1 cellular context compared by ENCODE assay signal in the genomic region with DNA sequence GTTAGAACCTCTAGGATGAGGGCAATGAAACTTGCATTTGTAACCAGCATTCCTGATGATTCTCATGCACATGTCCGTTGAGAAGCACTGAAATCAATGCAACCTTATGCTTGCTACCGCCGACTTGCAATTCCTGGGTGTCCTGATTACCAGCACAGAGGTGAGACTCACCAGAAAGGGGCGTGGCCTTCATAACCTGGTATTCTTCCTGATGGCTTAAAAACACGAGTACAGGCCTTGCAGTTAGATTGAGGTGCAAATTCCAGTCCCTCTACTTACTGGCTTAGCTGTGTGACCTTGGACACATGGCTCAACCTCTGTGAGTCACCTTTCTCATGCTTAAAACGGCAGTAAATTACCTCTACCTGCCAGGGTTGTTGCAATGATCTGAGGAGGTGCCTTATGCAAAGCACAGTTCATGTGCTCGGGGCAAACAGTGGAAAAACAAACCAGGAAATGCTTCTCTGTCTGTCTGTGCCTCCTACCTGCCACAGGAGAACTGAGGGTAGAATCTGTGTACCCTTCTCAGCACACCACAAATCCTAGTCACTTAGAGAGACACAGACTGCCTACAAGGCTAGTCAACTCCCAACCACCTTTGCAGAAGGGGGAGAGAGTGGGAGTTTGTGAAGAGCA.
TF ChIP-seq lines count a peak whose summit lies in the region.

No MANE protein-coding gene starts in this region.

TF ChIP-seq in HepG2, 621 proteins besides CTCF, POLR2A, EP300 and RAD21 (continued from another document and continues in another):
- TF ChIP-seq, protein P1, sequence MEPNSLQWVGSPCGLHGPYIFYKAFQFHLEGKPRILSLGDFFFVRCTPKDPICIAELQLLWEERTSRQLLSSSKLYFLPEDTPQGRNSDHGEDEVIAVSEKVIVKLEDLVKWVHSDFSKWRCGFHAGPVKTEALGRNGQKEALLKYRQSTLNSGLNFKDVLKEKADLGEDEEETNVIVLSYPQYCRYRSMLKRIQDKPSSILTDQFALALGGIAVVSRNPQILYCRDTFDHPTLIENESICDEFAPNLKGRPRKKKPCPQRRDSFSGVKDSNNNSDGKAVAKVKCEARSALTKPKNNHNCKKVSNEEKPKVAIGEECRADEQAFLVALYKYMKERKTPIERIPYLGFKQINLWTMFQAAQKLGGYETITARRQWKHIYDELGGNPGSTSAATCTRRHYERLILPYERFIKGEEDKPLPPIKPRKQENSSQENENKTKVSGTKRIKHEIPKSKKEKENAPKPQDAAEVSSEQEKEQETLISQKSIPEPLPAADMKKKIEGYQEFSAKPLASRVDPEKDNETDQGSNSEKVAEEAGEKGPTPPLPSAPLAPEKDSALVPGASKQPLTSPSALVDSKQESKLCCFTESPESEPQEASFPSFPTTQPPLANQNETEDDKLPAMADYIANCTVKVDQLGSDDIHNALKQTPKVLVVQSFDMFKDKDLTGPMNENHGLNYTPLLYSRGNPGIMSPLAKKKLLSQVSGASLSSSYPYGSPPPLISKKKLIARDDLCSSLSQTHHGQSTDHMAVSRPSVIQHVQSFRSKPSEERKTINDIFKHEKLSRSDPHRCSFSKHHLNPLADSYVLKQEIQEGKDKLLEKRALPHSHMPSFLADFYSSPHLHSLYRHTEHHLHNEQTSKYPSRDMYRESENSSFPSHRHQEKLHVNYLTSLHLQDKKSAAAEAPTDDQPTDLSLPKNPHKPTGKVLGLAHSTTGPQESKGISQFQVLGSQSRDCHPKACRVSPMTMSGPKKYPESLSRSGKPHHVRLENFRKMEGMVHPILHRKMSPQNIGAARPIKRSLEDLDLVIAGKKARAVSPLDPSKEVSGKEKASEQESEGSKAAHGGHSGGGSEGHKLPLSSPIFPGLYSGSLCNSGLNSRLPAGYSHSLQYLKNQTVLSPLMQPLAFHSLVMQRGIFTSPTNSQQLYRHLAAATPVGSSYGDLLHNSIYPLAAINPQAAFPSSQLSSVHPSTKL (CRISPR knock-in tag; IDR thresholded peaks at IDR 0.05) = peak; percentile 93
- TF ChIP-seq ZNF660 (CRISPR knock-in tag; IDR thresholded peaks at IDR 0.05; ENCODE audit: borderline replicate concordance, low read depth) (no peak), ZNF615 (CRISPR knock-in tag; IDR thresholded peaks at IDR 0.05; ENCODE audit: borderline replicate concordance) (no peak), ARNTL (CRISPR knock-in tag; IDR thresholded peaks at IDR 0.05) (peak; percentile 79), ZNF430 (CRISPR knock-in tag; IDR thresholded peaks at IDR 0.05) (no peak; the same call in 1 of the 2 replicates), AGO1 (IDR thresholded peaks at IDR 0.05; ENCODE audit: low read depth, low read length, poor library complexity, severe bottlenecking) (no peak), JDP2 (CRISPR knock-in tag; IDR thresholded peaks at IDR 0.05; ENCODE audit: borderline replicate concordance) (no peak), BHLHE40 (IDR thresholded peaks at IDR 0.05; ENCODE audit: low read length) (no peak), ZNF724P (CRISPR knock-in tag; IDR thresholded peaks at IDR 0.05; ENCODE audit: borderline replicate concordance) (no peak), ZNF768 (CRISPR knock-in tag; IDR thresholded peaks at IDR 0.05) (no peak), KLF12 (CRISPR knock-in tag; IDR thresholded peaks at IDR 0.05; ENCODE audit: borderline replicate concordance) (peak; percentile 64; the same call in 1 of the 2 replicates), ISX (CRISPR knock-in tag; conservative IDR thresholded peaks at IDR 0.05) (no peak), AHR (CRISPR knock-in tag; IDR thresholded peaks at IDR 0.05) (0 out of 2 replicates have a peak, but pooled peaks have one; percentile 28), ZNF878 (CRISPR knock-in tag; IDR thresholded peaks at IDR 0.05) (no peak), NKX3-1 (CRISPR knock-in tag; IDR thresholded peaks at IDR 0.05) (no peak), RARG (CRISPR knock-in tag; IDR thresholded peaks at IDR 0.05; ENCODE audit: low read depth) (no peak), KDM3A (CRISPR knock-in tag; IDR thresholded peaks at IDR 0.05; ENCODE audit: low read depth) (peak; percentile 54; the same call in 1 of the 2 replicates), IKZF1 (IDR thresholded peaks at IDR 0.05) (no peak), ZFP36 (IDR thresholded peaks at IDR 0.05; ENCODE audit: borderline replicate concordance, low read depth, low read length, partially characterized antibody) (no peak), ZBTB1 (CRISPR knock-in tag; IDR thresholded peaks at IDR 0.05; ENCODE audit: borderline replicate concordance) (peak; percentile 23; the same call in 1 of the 2 replicates), ETV6 (CRISPR knock-in tag; conservative IDR thresholded peaks at IDR 0.05) (no peak), ZNF143 (CRISPR knock-in tag; IDR thresholded peaks at IDR 0.05) (no peak), ZNF605 (CRISPR knock-in tag; IDR thresholded peaks at IDR 0.05) (no peak), NCOR1 (IDR thresholded peaks at IDR 0.05; ENCODE audit: borderline replicate concordance, low read length) (peak; percentile 85; the same call in 1 of the 2 replicates), MAZ (IDR thresholded peaks at IDR 0.05; ENCODE audit: borderline replicate concordance, low read depth, low read length) (no peak), MAZ (CRISPR knock-in tag; IDR thresholded peaks at IDR 0.05; ENCODE audit: low read depth) (peak; percentile 79; the same call in 1 of the 2 replicates), MEIS2 (CRISPR knock-in tag; IDR thresholded peaks at IDR 0.05) (peak; percentile 95), ZNF253 (CRISPR knock-in tag; IDR thresholded peaks at IDR 0.05; ENCODE audit: borderline replicate concordance) (no peak), ELF3 (CRISPR knock-in tag; IDR thresholded peaks at IDR 0.05) (peak; percentile 98), SMAD9 (CRISPR knock-in tag; IDR thresholded peaks at IDR 0.05) (no peak), RBM39 (IDR thresholded peaks at IDR 0.05; ENCODE audit: low read depth, low read length, poor library complexity, severe bottlenecking) (no peak), ZNF816 (CRISPR knock-in tag; IDR thresholded peaks at IDR 0.05; ENCODE audit: borderline replicate concordance) (no peak), ZNF274 (CRISPR knock-in tag; IDR thresholded peaks at IDR 0.05) (peak; percentile 66; the same call in 1 of the 2 replicates), ZNF205 (CRISPR knock-in tag; IDR thresholded peaks at IDR 0.05) (peak; percentile 50; the same call in 1 of the 2 replicates), BORCS8-MEF2B (CRISPR knock-in tag; IDR thresholded peaks at IDR 0.05) (no peak)
- TF ChIP-seq, protein P2, sequence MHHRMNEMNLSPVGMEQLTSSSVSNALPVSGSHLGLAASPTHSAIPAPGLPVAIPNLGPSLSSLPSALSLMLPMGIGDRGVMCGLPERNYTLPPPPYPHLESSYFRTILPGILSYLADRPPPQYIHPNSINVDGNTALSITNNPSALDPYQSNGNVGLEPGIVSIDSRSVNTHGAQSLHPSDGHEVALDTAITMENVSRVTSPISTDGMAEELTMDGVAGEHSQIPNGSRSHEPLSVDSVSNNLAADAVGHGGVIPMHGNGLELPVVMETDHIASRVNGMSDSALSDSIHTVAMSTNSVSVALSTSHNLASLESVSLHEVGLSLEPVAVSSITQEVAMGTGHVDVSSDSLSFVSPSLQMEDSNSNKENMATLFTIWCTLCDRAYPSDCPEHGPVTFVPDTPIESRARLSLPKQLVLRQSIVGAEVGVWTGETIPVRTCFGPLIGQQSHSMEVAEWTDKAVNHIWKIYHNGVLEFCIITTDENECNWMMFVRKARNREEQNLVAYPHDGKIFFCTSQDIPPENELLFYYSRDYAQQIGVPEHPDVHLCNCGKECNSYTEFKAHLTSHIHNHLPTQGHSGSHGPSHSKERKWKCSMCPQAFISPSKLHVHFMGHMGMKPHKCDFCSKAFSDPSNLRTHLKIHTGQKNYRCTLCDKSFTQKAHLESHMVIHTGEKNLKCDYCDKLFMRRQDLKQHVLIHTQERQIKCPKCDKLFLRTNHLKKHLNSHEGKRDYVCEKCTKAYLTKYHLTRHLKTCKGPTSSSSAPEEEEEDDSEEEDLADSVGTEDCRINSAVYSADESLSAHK (CRISPR knock-in tag; IDR thresholded peaks at IDR 0.05; ENCODE audit: borderline replicate concordance) = no peak
- TF ChIP-seq, protein P3, sequence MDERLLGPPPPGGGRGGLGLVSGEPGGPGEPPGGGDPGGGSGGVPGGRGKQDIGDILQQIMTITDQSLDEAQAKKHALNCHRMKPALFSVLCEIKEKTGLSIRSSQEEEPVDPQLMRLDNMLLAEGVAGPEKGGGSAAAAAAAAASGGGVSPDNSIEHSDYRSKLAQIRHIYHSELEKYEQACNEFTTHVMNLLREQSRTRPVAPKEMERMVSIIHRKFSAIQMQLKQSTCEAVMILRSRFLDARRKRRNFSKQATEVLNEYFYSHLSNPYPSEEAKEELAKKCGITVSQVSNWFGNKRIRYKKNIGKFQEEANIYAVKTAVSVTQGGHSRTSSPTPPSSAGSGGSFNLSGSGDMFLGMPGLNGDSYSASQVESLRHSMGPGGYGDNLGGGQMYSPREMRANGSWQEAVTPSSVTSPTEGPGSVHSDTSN (CRISPR knock-in tag; IDR thresholded peaks at IDR 0.05) = peak; percentile 82
- TF ChIP-seq, protein P4, sequence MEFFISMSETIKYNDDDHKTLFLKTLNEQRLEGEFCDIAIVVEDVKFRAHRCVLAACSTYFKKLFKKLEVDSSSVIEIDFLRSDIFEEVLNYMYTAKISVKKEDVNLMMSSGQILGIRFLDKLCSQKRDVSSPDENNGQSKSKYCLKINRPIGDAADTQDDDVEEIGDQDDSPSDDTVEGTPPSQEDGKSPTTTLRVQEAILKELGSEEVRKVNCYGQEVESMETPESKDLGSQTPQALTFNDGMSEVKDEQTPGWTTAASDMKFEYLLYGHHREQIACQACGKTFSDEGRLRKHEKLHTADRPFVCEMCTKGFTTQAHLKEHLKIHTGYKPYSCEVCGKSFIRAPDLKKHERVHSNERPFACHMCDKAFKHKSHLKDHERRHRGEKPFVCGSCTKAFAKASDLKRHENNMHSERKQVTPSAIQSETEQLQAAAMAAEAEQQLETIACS (CRISPR knock-in tag; IDR thresholded peaks at IDR 0.05) = no peak
- TF ChIP-seq, protein P5, sequence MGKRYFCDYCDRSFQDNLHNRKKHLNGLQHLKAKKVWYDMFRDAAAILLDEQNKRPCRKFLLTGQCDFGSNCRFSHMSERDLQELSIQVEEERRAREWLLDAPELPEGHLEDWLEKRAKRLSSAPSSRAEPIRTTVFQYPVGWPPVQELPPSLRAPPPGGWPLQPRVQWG (CRISPR knock-in tag; IDR thresholded peaks at IDR 0.05; ENCODE audit: borderline replicate concordance, low read depth) = no peak
- TF ChIP-seq, protein P6, sequence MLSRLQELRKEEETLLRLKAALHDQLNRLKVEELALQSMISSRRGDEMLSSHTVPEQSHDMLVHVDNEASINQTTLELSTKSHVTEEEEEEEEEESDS (CRISPR knock-in tag; IDR thresholded peaks at IDR 0.05; ENCODE audit: borderline replicate concordance) = no peak
- TF ChIP-seq, protein P7, sequence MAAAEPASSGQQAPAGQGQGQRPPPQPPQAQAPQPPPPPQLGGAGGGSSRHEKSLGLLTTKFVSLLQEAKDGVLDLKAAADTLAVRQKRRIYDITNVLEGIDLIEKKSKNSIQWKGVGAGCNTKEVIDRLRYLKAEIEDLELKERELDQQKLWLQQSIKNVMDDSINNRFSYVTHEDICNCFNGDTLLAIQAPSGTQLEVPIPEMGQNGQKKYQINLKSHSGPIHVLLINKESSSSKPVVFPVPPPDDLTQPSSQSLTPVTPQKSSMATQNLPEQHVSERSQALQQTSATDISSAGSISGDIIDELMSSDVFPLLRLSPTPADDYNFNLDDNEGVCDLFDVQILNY (CRISPR knock-in tag; conservative IDR thresholded peaks at IDR 0.05) = no peak
- TF ChIP-seq, protein P8, sequence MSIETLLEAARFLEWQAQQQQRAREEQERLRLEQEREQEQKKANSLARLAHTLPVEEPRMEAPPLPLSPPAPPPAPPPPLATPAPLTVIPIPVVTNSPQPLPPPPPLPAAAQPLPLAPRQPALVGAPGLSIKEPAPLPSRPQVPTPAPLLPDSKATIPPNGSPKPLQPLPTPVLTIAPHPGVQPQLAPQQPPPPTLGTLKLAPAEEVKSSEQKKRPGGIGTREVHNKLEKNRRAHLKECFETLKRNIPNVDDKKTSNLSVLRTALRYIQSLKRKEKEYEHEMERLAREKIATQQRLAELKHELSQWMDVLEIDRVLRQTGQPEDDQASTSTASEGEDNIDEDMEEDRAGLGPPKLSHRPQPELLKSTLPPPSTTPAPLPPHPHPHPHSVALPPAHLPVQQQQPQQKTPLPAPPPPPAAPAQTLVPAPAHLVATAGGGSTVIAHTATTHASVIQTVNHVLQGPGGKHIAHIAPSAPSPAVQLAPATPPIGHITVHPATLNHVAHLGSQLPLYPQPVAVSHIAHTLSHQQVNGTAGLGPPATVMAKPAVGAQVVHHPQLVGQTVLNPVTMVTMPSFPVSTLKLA (IDR thresholded peaks at IDR 0.05) = peak; percentile 65
- TF ChIP-seq, protein P9, sequence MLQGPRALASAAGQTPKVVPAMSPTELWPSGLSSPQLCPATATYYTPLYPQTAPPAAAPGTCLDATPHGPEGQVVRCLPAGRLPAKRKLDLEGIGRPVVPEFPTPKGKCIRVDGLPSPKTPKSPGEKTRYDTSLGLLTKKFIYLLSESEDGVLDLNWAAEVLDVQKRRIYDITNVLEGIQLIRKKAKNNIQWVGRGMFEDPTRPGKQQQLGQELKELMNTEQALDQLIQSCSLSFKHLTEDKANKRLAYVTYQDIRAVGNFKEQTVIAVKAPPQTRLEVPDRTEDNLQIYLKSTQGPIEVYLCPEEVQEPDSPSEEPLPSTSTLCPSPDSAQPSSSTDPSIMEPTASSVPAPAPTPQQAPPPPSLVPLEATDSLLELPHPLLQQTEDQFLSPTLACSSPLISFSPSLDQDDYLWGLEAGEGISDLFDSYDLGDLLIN (CRISPR knock-in tag; IDR thresholded peaks at IDR 0.05; ENCODE audit: borderline replicate concordance) = no peak
- TF ChIP-seq, protein P10, sequence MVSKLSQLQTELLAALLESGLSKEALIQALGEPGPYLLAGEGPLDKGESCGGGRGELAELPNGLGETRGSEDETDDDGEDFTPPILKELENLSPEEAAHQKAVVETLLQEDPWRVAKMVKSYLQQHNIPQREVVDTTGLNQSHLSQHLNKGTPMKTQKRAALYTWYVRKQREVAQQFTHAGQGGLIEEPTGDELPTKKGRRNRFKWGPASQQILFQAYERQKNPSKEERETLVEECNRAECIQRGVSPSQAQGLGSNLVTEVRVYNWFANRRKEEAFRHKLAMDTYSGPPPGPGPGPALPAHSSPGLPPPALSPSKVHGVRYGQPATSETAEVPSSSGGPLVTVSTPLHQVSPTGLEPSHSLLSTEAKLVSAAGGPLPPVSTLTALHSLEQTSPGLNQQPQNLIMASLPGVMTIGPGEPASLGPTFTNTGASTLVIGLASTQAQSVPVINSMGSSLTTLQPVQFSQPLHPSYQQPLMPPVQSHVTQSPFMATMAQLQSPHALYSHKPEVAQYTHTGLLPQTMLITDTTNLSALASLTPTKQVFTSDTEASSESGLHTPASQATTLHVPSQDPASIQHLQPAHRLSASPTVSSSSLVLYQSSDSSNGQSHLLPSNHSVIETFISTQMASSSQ (IDR thresholded peaks at IDR 0.05; ENCODE audit: low read depth) = peak; percentile 44; the same call in 1 of the 2 replicates
- TF ChIP-seq, protein P10 (CRISPR knock-in tag; IDR thresholded peaks at IDR 0.05; ENCODE audit: borderline replicate concordance) = no peak
